ENCODE assay signal across 8 cellular contexts in the genomic region with DNA sequence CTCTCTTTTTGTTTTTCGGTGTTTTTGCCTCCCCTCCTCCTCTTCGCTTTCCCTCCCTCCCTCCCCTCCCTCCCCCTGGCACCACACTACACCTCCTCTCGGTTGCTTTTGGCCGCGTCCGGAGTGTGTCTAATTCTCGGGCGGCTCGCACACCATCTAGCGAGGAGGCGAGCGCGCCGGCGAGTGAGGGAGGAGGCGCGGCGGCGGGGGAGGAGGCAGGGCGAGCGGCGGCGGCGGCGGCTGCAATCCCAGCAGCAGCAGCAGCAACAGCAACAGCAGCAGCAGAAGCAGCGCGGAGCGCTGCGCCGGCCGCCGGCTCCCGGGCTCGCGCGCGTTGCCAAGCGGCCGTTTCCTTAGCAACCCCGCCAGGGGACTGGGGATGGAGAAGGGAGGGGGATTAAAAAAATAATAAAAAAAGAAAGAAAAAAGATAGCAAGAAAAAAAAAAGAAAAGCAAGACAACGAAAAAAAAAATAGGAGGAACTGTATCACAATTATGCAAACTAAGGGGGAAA. TPM values are rescaled to one million over a fixed set of nuclear protein-coding genes. Genes with fewer than 3 reads are reported as not detected.
DNase-seq lines count a peak whose midpoint lies in the region; ATAC-seq, FAIRE-seq and TF ChIP-seq lines count a peak whose summit lies in the region.

No MANE protein-coding gene starts in this region.

- DNase-seq in GDM1 (lab: John Stamatoyannopoulos, UW) (peak; percentile 48), HAP-1 (ENCODE audit: low spot score in 2 of 2) (peak; percentile 77 to 85), M059J (ENCODE audit: low read depth) (peak; percentile 93), SJCRH30 (peak; percentile 84 to 91), ascending aorta (ENCODE audit: low spot score in 2 of 2) (peak; percentile 49 to 94), left cardiac atrium (peak; percentile 89), pancreas (peak; percentile 71 to 86 (median 76)), GM19240 (ENCODE audit: insufficient read length, low spot score) (no peak)

- intact Hi-C loops in ascending aorta (cut with DNase I), result loop anchor here (2.0 kb wide), 1 partner anchor 98 kb away; no protein-coding TSS in a partner anchor
- intact Hi-C loops in left cardiac atrium (cut with DNase I), result no loop called here
- intact Hi-C loops in pancreas (cut with DNase I), result no loop called here

- peaks cover 8% of the 10 kb centered on the region for H3K4me1 ChIP-seq in HAP-1
- H3K4me1 ChIP-seq in SJCRH30, result no peaks in the 10 kb centered on the region
- peaks cover 0 to 5% of the 10 kb centered on the region in 2 donors for H3K4me1 ChIP-seq in ascending aorta
- H3K4me1 ChIP-seq in pancreas, result peaks cover 0 to 6% (median 0%) of the 10 kb centered on the region in 3 donors

- H3K9me3 ChIP-seq in HAP-1, result no peaks in the 10 kb centered on the region
- H3K9me3 ChIP-seq in SJCRH30 (replicated peaks), result no peaks in the 10 kb centered on the region
- H3K9me3 ChIP-seq in ascending aorta, result no peaks in the 10 kb centered on the region
- no peaks in the 10 kb centered on the region for H3K9me3 ChIP-seq in pancreas

- H3K36me3 ChIP-seq in HAP-1 (replicated peaks) (no peaks in the 10 kb centered on the region), SJCRH30 (no peaks in the 10 kb centered on the region), ascending aorta (no peaks in the 10 kb centered on the region), pancreas (no peaks in the 10 kb centered on the region)

- H3K27ac ChIP-seq in SJCRH30 (peak overlapping the region; percentile 61), ascending aorta (peak overlapping the region; percentile 92 to 95), pancreas (peak overlapping the region; percentile 19 to 88 (median 74))

- H3K4me3 ChIP-seq in HAP-1 (peak overlapping the region; percentile 28), SJCRH30 (peak overlapping the region; percentile 70), ascending aorta (peak overlapping the region; percentile 78 to 95), pancreas (peak overlapping the region; percentile 32 to 52 (median 42))

- peak in 1 of 3 experiments; percentile 34 for TF ChIP-seq CTCF in ascending aorta (IDR thresholded peaks at IDR 0.05)
- no peak for TF ChIP-seq CTCF in pancreas (IDR thresholded peaks at IDR 0.05)

- ATAC-seq in left cardiac atrium (peak; percentile 92), pancreas (peak; percentile 84 to 91 (median 86))

- WGBS in pancreas, 2 donors, result 0% methylated on average over 40 to 41 of the region's 41 CpGs

- in situ Hi-C loops in HAP-1 (cut with MboI; ENCODE audit: low sequenced_read_pairs), result no loop called here

- no peak for FAIRE-seq in pancreas (lab: Jason Lieb, UNC)

- H3K27me3 ChIP-seq in HAP-1 (ENCODE audit: low read depth), result peaks cover 50% of the 10 kb centered on the region
- no peaks in the 10 kb centered on the region for H3K27me3 ChIP-seq in SJCRH30
- no peaks in the 10 kb centered on the region for H3K27me3 ChIP-seq in ascending aorta
- peaks cover 0 to 1% (median 0%) of the 10 kb centered on the region in 4 donors for H3K27me3 ChIP-seq in pancreas

RNA-seq across cellular contexts. Expression of a gene that starts 0.4 kb away (rescaled TPM):
- total RNA-seq in M059J (2014; rRNA removed; shearing (Covaris generic)), result 1.1 and 1.3 TPM in 2 replicates
- total RNA-seq in SJCRH30 (2014; rRNA removed; shearing (Covaris generic)), result 0.99 and 1.2 TPM in 2 replicates
- total RNA-seq in ascending aorta, result 42.8 TPM
- total RNA-seq in left cardiac atrium, result 10 to 100 TPM; 18.8 to 22.4 TPM
- 1 to 10 TPM; 1.2 to 9.3 (median 4.2) TPM for total RNA-seq in pancreas
- polyA plus RNA-seq in pancreas, result 1 to 10 TPM; 1.5 to 3.7 TPM

Comparison
In these comparisons a context has a peak if more than half of its experiments do, and no peak if none do; other contexts are left out.
1. H3K4me3 ChIP-seq: peak in every context shown above with its lines; median percentile 86 in ascending aorta; 70 in SJCRH30; 42 in pancreas; 28 in HAP-1.